Comparison of ENCODE assay signal across 1 cellular context in the genomic region with DNA sequence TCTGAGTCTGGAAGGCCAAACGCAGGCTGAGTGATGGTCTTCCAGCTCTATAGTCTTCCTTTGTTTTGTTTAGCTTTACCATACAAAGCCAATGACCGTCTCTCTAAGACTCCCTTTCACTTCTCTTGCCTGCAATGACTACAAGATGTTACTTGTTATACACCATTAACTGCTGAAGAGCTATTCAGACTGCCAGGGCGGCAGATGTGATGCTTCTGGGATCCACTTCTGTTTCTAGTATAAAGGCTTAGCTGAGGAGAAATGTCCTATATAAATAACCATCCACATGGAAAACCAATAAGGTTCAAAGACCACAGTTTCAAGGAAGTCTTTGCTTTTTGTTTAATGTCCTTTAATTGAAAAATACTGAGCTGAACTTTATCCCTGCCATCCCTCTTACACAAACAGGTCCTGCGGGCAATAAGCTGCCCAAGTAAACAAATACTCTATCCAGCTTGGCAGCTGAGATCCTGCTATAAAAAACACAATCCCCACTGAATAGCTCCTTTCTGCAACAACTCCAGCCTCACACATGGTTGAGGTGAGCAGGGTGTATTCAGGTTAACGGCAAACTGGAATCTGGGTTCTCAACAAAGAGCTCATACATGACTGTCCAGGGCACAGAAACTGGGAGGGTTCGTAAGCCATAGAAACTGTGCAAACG.
TF ChIP-seq lines count a peak whose summit lies in the region.

No MANE protein-coding gene starts in this region.

TF ChIP-seq in HepG2, 621 proteins besides CTCF, POLR2A, EP300 and RAD21 (continued from another document):
- TF ChIP-seq, protein P1, sequence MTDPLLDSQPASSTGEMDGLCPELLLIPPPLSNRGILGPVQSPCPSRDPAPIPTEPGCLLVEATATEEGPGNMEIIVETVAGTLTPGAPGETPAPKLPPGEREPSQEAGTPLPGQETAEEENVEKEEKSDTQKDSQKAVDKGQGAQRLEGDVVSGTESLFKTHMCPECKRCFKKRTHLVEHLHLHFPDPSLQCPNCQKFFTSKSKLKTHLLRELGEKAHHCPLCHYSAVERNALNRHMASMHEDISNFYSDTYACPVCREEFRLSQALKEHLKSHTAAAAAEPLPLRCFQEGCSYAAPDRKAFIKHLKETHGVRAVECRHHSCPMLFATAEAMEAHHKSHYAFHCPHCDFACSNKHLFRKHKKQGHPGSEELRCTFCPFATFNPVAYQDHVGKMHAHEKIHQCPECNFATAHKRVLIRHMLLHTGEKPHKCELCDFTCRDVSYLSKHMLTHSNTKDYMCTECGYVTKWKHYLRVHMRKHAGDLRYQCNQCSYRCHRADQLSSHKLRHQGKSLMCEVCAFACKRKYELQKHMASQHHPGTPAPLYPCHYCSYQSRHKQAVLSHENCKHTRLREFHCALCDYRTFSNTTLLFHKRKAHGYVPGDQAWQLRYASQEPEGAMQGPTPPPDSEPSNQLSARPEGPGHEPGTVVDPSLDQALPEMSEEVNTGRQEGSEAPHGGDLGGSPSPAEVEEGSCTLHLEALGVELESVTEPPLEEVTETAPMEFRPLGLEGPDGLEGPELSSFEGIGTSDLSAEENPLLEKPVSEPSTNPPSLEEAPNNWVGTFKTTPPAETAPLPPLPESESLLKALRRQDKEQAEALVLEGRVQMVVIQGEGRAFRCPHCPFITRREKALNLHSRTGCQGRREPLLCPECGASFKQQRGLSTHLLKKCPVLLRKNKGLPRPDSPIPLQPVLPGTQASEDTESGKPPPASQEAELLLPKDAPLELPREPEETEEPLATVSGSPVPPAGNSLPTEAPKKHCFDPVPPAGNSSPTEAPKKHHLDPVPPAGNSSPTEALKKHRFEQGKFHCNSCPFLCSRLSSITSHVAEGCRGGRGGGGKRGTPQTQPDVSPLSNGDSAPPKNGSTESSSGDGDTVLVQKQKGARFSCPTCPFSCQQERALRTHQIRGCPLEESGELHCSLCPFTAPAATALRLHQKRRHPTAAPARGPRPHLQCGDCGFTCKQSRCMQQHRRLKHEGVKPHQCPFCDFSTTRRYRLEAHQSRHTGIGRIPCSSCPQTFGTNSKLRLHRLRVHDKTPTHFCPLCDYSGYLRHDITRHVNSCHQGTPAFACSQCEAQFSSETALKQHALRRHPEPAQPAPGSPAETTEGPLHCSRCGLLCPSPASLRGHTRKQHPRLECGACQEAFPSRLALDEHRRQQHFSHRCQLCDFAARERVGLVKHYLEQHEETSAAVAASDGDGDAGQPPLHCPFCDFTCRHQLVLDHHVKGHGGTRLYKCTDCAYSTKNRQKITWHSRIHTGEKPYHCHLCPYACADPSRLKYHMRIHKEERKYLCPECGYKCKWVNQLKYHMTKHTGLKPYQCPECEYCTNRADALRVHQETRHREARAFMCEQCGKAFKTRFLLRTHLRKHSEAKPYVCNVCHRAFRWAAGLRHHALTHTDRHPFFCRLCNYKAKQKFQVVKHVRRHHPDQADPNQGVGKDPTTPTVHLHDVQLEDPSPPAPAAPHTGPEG (CRISPR knock-in tag; IDR thresholded peaks at IDR 0.05), result no peak
